ENCODE assay signal across 17 cellular contexts in the genomic region with DNA sequence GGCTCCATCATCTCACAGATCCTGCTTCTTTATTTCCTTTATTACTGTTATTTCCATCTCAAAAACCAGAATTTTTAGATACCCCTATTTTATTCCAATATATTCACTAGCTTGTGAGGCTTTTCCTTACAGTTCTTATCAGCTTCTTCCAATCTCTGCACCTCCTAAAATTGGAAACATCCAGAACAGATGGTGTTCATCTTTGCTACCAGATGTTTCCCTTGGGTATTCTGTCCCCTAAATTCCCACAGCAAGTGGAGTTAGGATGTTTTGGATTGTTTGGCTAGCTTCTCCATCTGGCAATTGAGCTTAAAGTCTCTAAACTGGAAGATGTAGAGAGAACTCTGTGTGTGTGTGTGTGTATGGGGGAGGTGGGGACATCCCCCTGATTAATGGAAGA.
A peak's percentile ranks its signal among the peaks of the same experiment; 100 is the strongest.
DNase-seq lines count a peak whose midpoint lies in the region; ATAC-seq and TF ChIP-seq lines count a peak whose summit lies in the region.
"Had no signal": no experiment of that assay in that cellular context is flagged by ENCODE, and none has a peak within 500 bp of the region (broad histone marks: within the 10 kb centered on the region; RNA-seq: fewer than 3 reads in every experiment).

No MANE protein-coding gene starts in this region.

- H3K9me3 ChIP-seq in H9 (ENCODE audit: control insufficient read depth, low read depth, low read length): no peaks in the 10 kb centered on the region
- H3K9me3 ChIP-seq in neuronal stem cell (replicated peaks in 1 of 2; ENCODE audit: control insufficient read depth in 2 of 2, insufficient read depth in 1 of 2, low read depth in 1 of 2, low read length in 2 of 2): no peaks in the 10 kb centered on the region

- H3K4me3 ChIP-seq in neuronal stem cell (ENCODE audit: low read length in 2 of 2): no peak overlapping the region

- no peak overlapping the region for H4K5ac ChIP-seq in H9 (ENCODE audit: insufficient read length, low read depth, low read length)

- no peak overlapping the region for H4K91ac ChIP-seq in H9 (ENCODE audit: insufficient read length, low read depth, low read length)
- no peak overlapping the region for H4K91ac ChIP-seq in neuronal stem cell (ENCODE audit: low read depth, low read length, poor library complexity)

- H4K8ac ChIP-seq in H9 (replicated peaks; ENCODE audit: insufficient read length, low read depth, low read length): no peak overlapping the region
- H4K8ac ChIP-seq in neuronal stem cell (ENCODE audit: low read depth, low read length): no peak overlapping the region

- H3K27me3 Mint-ChIP-seq in H9 (ENCODE audit: low read depth) (no peaks in the 10 kb centered on the region), glutamatergic neuron (ENCODE audit: unreplicated experiment) (no peaks in the 10 kb centered on the region)
- H3K27me3 Mint-ChIP-seq in activated CD4-positive, alpha-beta T cell treated with anti-CD3 and anti-CD28 coated beads for 36 hours: no peaks in the 10 kb centered on the region

- DNase-seq in H9 (no peak), NCI-H524 (lab: John Stamatoyannopoulos, UW) (peak; percentile 21 to 85), glutamatergic neuron (no peak), neuronal stem cell (ENCODE audit: low spot score) (no peak), AML-193 (lab: John Stamatoyannopoulos, UW) (no peak)
- DNase-seq in activated CD4-positive, alpha-beta T cell treated with anti-CD3 and anti-CD28 coated beads for 36 hours: no peak
- no peak for DNase-seq in stimulated activated CD4-positive, alpha-beta T cell treated with anti-CD3 and anti-CD28 coated beads, Interleukin-15, amount 100 ng/mL, for 24 hours
- DNase-seq: ACHN, DND-41, HFFc6, KBM-7, NCI-H187 treated with DMSO at 0.1 percent for 48 hours, NCI-H69, OCI-M1, SIG-M5 had no signal

- no peaks in the 10 kb centered on the region for H3K79me2 ChIP-seq in H9 (ENCODE audit: insufficient read depth, low read length)

- H3K4me1 Mint-ChIP-seq in H9 (peaks cover 11 to 12% of the 10 kb centered on the region in 2 experiments), glutamatergic neuron (ENCODE audit: low read depth, unreplicated experiment) (peaks cover 20% of the 10 kb centered on the region)
- H3K4me1 Mint-ChIP-seq in activated CD4-positive, alpha-beta T cell treated with anti-CD3 and anti-CD28 coated beads for 36 hours: no peaks in the 10 kb centered on the region
- H3K4me1 Mint-ChIP-seq: CD14-positive monocyte had no signal

- no peak overlapping the region for H2BK5ac ChIP-seq in H9 (ENCODE audit: insufficient read length, low read length)
- H2BK5ac ChIP-seq in neuronal stem cell (ENCODE audit: low read length): no peak overlapping the region

- H3K4me1 ChIP-seq in H9 (ENCODE audit: insufficient read depth, low read length): no peaks in the 10 kb centered on the region; the same call in 1 of the 2 replicates
- H3K4me1 ChIP-seq in neuronal stem cell (ENCODE audit: control insufficient read depth in 2 of 2, insufficient read depth in 1 of 2, low read depth in 1 of 2, low read length in 2 of 2): peaks cover 4 to 6% of the 10 kb centered on the region in 2 donors

- no peak overlapping the region for H3K4me2 ChIP-seq in H9 (ENCODE audit: insufficient read depth, insufficient read length, low read length)
- H3K4me2 ChIP-seq in neuronal stem cell (ENCODE audit: insufficient read depth, low read length, poor library complexity, severe bottlenecking): no peak overlapping the region

- no peak overlapping the region for H2AK5ac ChIP-seq in H9 (ENCODE audit: insufficient read length, low read length)
- H2AK5ac ChIP-seq in neuronal stem cell (ENCODE audit: low read depth, low read length): no peak overlapping the region

- H3K14ac ChIP-seq in H9 (ENCODE audit: insufficient read depth, low read length) (no peak overlapping the region), neuronal stem cell (ENCODE audit: low read length) (no peak overlapping the region)

- H3K18ac ChIP-seq in H9 (ENCODE audit: insufficient read length, low read depth, low read length) (peak overlapping the region; percentile 58), neuronal stem cell (ENCODE audit: low read length) (no peak overlapping the region)

- H3K79me1 ChIP-seq in H9 (ENCODE audit: insufficient read depth, low read depth, low read length, poor library complexity, severe bottlenecking): no peaks in the 10 kb centered on the region
- no peaks in the 10 kb centered on the region for H3K79me1 ChIP-seq in neuronal stem cell (ENCODE audit: low read depth, low read length)

- H3K9me3 Mint-ChIP-seq in H9: no peaks in the 10 kb centered on the region; a peak in 1 of 5 replicates
- H3K9me3 Mint-ChIP-seq in glutamatergic neuron (ENCODE audit: unreplicated experiment): no peaks in the 10 kb centered on the region
- H3K9me3 Mint-ChIP-seq in activated CD4-positive, alpha-beta T cell treated with anti-CD3 and anti-CD28 coated beads for 36 hours (ENCODE audit: low read depth): peaks cover 5% of the 10 kb centered on the region

- H3K27me3 ChIP-seq in H9 (ENCODE audit: insufficient read depth, low read length) (no peaks in the 10 kb centered on the region), neuronal stem cell (ENCODE audit: control insufficient read depth in 3 of 3, insufficient read depth in 3 of 3, low read depth in 1 of 3, low read length in 3 of 3) (no peaks in the 10 kb centered on the region)

- POLR2A ChIA-PET in activated CD4-positive, alpha-beta T cell treated with anti-CD3 and anti-CD28 coated beads for 36 hours (lab: Charles Lee): no interaction called here

- H3K36me3 ChIP-seq in neuronal stem cell (replicated peaks in 1 of 2; ENCODE audit: control insufficient read depth in 2 of 2, insufficient read depth in 2 of 2, low read length in 2 of 2): no peaks in the 10 kb centered on the region

- no peak overlapping the region for H3K4ac ChIP-seq in H9 (ENCODE audit: low read depth, low read length)
- no peak overlapping the region for H3K4ac ChIP-seq in neuronal stem cell (ENCODE audit: low read length)

- H2BK12ac ChIP-seq in H9 (ENCODE audit: insufficient read length, low read depth, low read length) (no peak overlapping the region), neuronal stem cell (ENCODE audit: low read length) (no peak overlapping the region)

- no peak overlapping the region for H2BK20ac ChIP-seq in H9 (ENCODE audit: low read depth, low read length, poor library complexity, severe bottlenecking)

- no peak overlapping the region for H2BK120ac ChIP-seq in H9 (ENCODE audit: low read depth, low read length, poor library complexity, severe bottlenecking)
- no peak overlapping the region for H2BK120ac ChIP-seq in neuronal stem cell (ENCODE audit: low read depth, low read length)

- H3K56ac ChIP-seq in H9 (ENCODE audit: insufficient read length, low read depth, low read length): no peak overlapping the region

- H3T11ph ChIP-seq in H9 (ENCODE audit: low read length): no peak overlapping the region

- ATAC-seq in activated CD4-positive, alpha-beta T cell treated with anti-CD3 and anti-CD28 coated beads for 36 hours: no peak
- ATAC-seq: HepG2 had no signal

- H3K27ac Mint-ChIP-seq in H9: no peak overlapping the region; a peak in 1 of 7 replicates
- H3K27ac Mint-ChIP-seq in glutamatergic neuron (ENCODE audit: unreplicated experiment): peak overlapping the region; percentile 0
- no peak overlapping the region for H3K27ac Mint-ChIP-seq in activated CD4-positive, alpha-beta T cell treated with anti-CD3 and anti-CD28 coated beads for 36 hours
- H3K27ac Mint-ChIP-seq: CD14-positive monocyte, HFFc6 had no signal

- H3K36me3 Mint-ChIP-seq in H9 (ENCODE audit: insufficient read depth in 1 of 3, low read depth in 3 of 3) (no peaks in the 10 kb centered on the region; a peak in 1 of 7 replicates), glutamatergic neuron (ENCODE audit: unreplicated experiment) (no peaks in the 10 kb centered on the region)
- H3K36me3 Mint-ChIP-seq in activated CD4-positive, alpha-beta T cell treated with anti-CD3 and anti-CD28 coated beads for 36 hours (ENCODE audit: low read depth): no peaks in the 10 kb centered on the region
- H3K36me3 Mint-ChIP-seq: CD14-positive monocyte had no signal

- CTCF ChIA-PET in activated CD4-positive, alpha-beta T cell treated with anti-CD3 and anti-CD28 coated beads for 36 hours (lab: Charles Lee): no interaction called here

- TF ChIP-seq CTCF in H9 (conservative IDR thresholded peaks at IDR 0.05) (no peak), glutamatergic neuron (IDR thresholded peaks at IDR 0.05; ENCODE audit: partially characterized antibody, unreplicated experiment) (no peak)

- H3K9ac ChIP-seq in H9 (ENCODE audit: extremely low read depth, insufficient read length, low read length) (no peak overlapping the region), neuronal stem cell (ENCODE audit: low read depth, low read length, poor library complexity) (no peak overlapping the region)

- intact Hi-C loops in activated CD4-positive, alpha-beta T cell treated with anti-CD3 and anti-CD28 coated beads for 36 hours (cut with DNase I, micrococcal nuclease): no loop called here

- H2AFZ ChIP-seq in H9 (ENCODE audit: low read length) (no peak overlapping the region), neuronal stem cell (ENCODE audit: low read length) (peak overlapping the region; percentile 38)

- H3K23ac ChIP-seq in H9 (ENCODE audit: insufficient read length, low read depth, low read length): no peak overlapping the region
- no peak overlapping the region for H3K23ac ChIP-seq in neuronal stem cell (ENCODE audit: low read depth, low read length, poor library complexity)

- H2BK15ac ChIP-seq in H9 (ENCODE audit: low read depth, low read length) (no peak overlapping the region), neuronal stem cell (ENCODE audit: low read length) (no peak overlapping the region)

- no peak overlapping the region for H3K4me3 Mint-ChIP-seq in H9
- H3K4me3 Mint-ChIP-seq in glutamatergic neuron (ENCODE audit: unreplicated experiment): no peak overlapping the region
- H3K4me3 Mint-ChIP-seq in activated CD4-positive, alpha-beta T cell treated with anti-CD3 and anti-CD28 coated beads for 36 hours: no peak overlapping the region
- H3K4me3 Mint-ChIP-seq: CD14-positive monocyte, HFFc6 had no signal

- H3K27ac ChIP-seq in H9 (ENCODE audit: insufficient read length, low read depth, low read length) (no peak overlapping the region), neuronal stem cell (replicated peaks; ENCODE audit: low read length) (no peak overlapping the region)

- H4K20me1 ChIP-seq in H9 (ENCODE audit: control insufficient read depth, insufficient read depth, insufficient read length): no peaks in the 10 kb centered on the region

- H3K23me2 ChIP-seq in H9 (ENCODE audit: insufficient read length, low read depth, low read length, poor library complexity, severe bottlenecking): no peaks in the 10 kb centered on the region

Comparison
In these comparisons a context has a peak if more than half of its experiments do, and no peak if none do; other contexts are left out.
1. DNase-seq: peak in NCI-H524 (2 of 2); none in H9 (single experiment), glutamatergic neuron (single experiment), neuronal stem cell (single experiment), activated CD4-positive, alpha-beta T cell treated with anti-CD3 and anti-CD28 coated beads for 36 hours (single experiment), AML-193 (0 of 2) and stimulated activated CD4-positive, alpha-beta T cell treated with anti-CD3 and anti-CD28 coated beads, Interleukin-15, amount 100 ng/mL, for 24 hours (single experiment).